ENCODE assay signal across 1 cellular context in genomic region chr2:85561280-85562212, GRCh38.
TF ChIP-seq lines count a peak whose summit lies in the region.

TSS of gene GGCX (minus strand) at chr2:85561493. CDS start at chr2:85561428, 65 bp downstream.

TF ChIP-seq in K562, 482 proteins besides CTCF, POLR2A, EP300 and RAD21 (continued from another document and continues in another):
- peak; percentile 83; the same call in 1 of the 2 replicates for TF ChIP-seq KLF13 (tag; IDR thresholded peaks at IDR 0.05; ENCODE audit: borderline replicate concordance, low read depth)
- no peak for TF ChIP-seq ZZZ3 (IDR thresholded peaks at IDR 0.05)
- no peak for TF ChIP-seq SREBF2 (CRISPR knock-in tag; IDR thresholded peaks at IDR 0.05)
- no peak for TF ChIP-seq ZNF217 (CRISPR knock-in tag; IDR thresholded peaks at IDR 0.05)
- no peak for TF ChIP-seq ZNF197 (CRISPR knock-in tag; IDR thresholded peaks at IDR 0.05; ENCODE audit: low read depth)
- peak; percentile 80 for TF ChIP-seq CTBP1 (IDR thresholded peaks at IDR 0.05; ENCODE audit: borderline replicate concordance)
- TF ChIP-seq TCF15 (CRISPR knock-in tag; IDR thresholded peaks at IDR 0.05) = no peak
- no peak for TF ChIP-seq RNF2 (IDR thresholded peaks at IDR 0.05)
- peak; percentile 31; the same call in 1 of the 2 replicates for TF ChIP-seq ATF6 (CRISPR knock-in tag; IDR thresholded peaks at IDR 0.05)
- TF ChIP-seq ZNF639 (CRISPR knock-in tag; conservative IDR thresholded peaks at IDR 0.05 in 1 of 2, IDR thresholded peaks at IDR 0.05 in 1 of 2) = no peak; a peak in 1 of 4 replicates
- TF ChIP-seq CBX3 (IDR thresholded peaks at IDR 0.05; ENCODE audit: borderline replicate concordance in 1 of 2, low read length in 2 of 2) = no peak; a peak in 1 of 3 replicates
- TF ChIP-seq SP1 (CRISPR knock-in tag; IDR thresholded peaks at IDR 0.05) = peak; percentile 62
- TF ChIP-seq FOXO4 (CRISPR knock-in tag; IDR thresholded peaks at IDR 0.05) = no peak
- no peak for TF ChIP-seq TCFL5 (CRISPR knock-in tag; conservative IDR thresholded peaks at IDR 0.05)
- TF ChIP-seq ZNF311 (CRISPR knock-in tag; IDR thresholded peaks at IDR 0.05) = no peak
- no peak for TF ChIP-seq ATF2 (CRISPR knock-in tag; IDR thresholded peaks at IDR 0.05)
- peak; percentile 26; the same call in 1 of the 2 replicates for TF ChIP-seq BCOR (IDR thresholded peaks at IDR 0.05)
- no peak for TF ChIP-seq ZNF282 (CRISPR knock-in tag; IDR thresholded peaks at IDR 0.05)
- no peak for TF ChIP-seq MCM5 (IDR thresholded peaks at IDR 0.05; ENCODE audit: low read depth)
- no peak for TF ChIP-seq ZNF785 (CRISPR knock-in tag; IDR thresholded peaks at IDR 0.05)
- peak; percentile 40; the same call in 1 of the 2 replicates for TF ChIP-seq ARID2 (IDR thresholded peaks at IDR 0.05)
- TF ChIP-seq TAL1 (IDR thresholded peaks at IDR 0.05) = no peak
- TF ChIP-seq ZNF212 (CRISPR knock-in tag; IDR thresholded peaks at IDR 0.05) = no peak
- TF ChIP-seq E2F8 (IDR thresholded peaks at IDR 0.05; ENCODE audit: low read depth, partially characterized antibody) = peak; percentile 80
- TF ChIP-seq PHB2 (IDR thresholded peaks at IDR 0.05; ENCODE audit: low read depth) = no peak
- no peak for TF ChIP-seq MCM7 (IDR thresholded peaks at IDR 0.05)
- TF ChIP-seq ZNF644 (tag; IDR thresholded peaks at IDR 0.05; ENCODE audit: low read depth) = no peak
- TF ChIP-seq RBM14 (IDR thresholded peaks at IDR 0.05; ENCODE audit: borderline replicate concordance, insufficient read depth, low read depth, low read length) = no peak
- no peak for TF ChIP-seq TGIF2 (CRISPR knock-in tag; IDR thresholded peaks at IDR 0.05)
- TF ChIP-seq HNRNPLL (IDR thresholded peaks at IDR 0.05; ENCODE audit: low read depth, low read length, poor library complexity, severe bottlenecking) = peak; percentile 66
- TF ChIP-seq ELK1 (CRISPR knock-in tag; IDR thresholded peaks at IDR 0.05) = no peak
- no peak for TF ChIP-seq ZNF174 (CRISPR knock-in tag; IDR thresholded peaks at IDR 0.05)
- no peak for TF ChIP-seq BMI1 (IDR thresholded peaks at IDR 0.05; ENCODE audit: low read length)
- no peak for TF ChIP-seq PTTG1 (tag; IDR thresholded peaks at IDR 0.05; ENCODE audit: low read depth)
- TF ChIP-seq MAZ (CRISPR knock-in tag; conservative IDR thresholded peaks at IDR 0.05 in 1 of 2, IDR thresholded peaks at IDR 0.05 in 1 of 2) = peak; percentile 51; a peak in 3 of 4 replicates
- TF ChIP-seq TCF7 (IDR thresholded peaks at IDR 0.05; ENCODE audit: borderline replicate concordance) = 0 out of 2 replicates have a peak, but pooled peaks have one; percentile 31
- TF ChIP-seq ZBTB1 (CRISPR knock-in tag; IDR thresholded peaks at IDR 0.05; ENCODE audit: borderline replicate concordance, low read depth) = no peak
- TF ChIP-seq MYNN (IDR thresholded peaks at IDR 0.05) = no peak
- TF ChIP-seq MYNN (CRISPR knock-in tag; IDR thresholded peaks at IDR 0.05) = no peak
- no peak for TF ChIP-seq ZNF449 (CRISPR knock-in tag; IDR thresholded peaks at IDR 0.05)
- TF ChIP-seq ZNF76 (CRISPR knock-in tag; IDR thresholded peaks at IDR 0.05; ENCODE audit: borderline replicate concordance) = no peak
- TF ChIP-seq MYC (IDR thresholded peaks at IDR 0.05; ENCODE audit: low read depth, low read length) = no peak; the same call in 1 of the 2 replicates
- TF ChIP-seq MYC (CRISPR knock-in tag; IDR thresholded peaks at IDR 0.05; ENCODE audit: borderline replicate concordance, low read depth) = no peak
- TF ChIP-seq BRD9 (IDR thresholded peaks at IDR 0.05; ENCODE audit: low read depth, partially characterized antibody) = peak; percentile 49
- TF ChIP-seq BHLHE40 (IDR thresholded peaks at IDR 0.05; ENCODE audit: low read length) = 0 out of 2 replicates have a peak, but pooled peaks have one; percentile 19
- TF ChIP-seq ZBTB12 (CRISPR knock-in tag; IDR thresholded peaks at IDR 0.05) = peak; percentile 82
- TF ChIP-seq CLOCK (CRISPR knock-in tag; IDR thresholded peaks at IDR 0.05; ENCODE audit: borderline replicate concordance) = no peak
- no peak for TF ChIP-seq MLX (CRISPR knock-in tag; conservative IDR thresholded peaks at IDR 0.05)
- TF ChIP-seq TAF7 (tag; IDR thresholded peaks at IDR 0.05) = peak; percentile 44; the same call in 1 of the 2 replicates
